ENCODE assay signal across 23 cellular contexts in genomic region chr7:27377988-27378387, GRCh38.
A peak's percentile ranks its signal among the peaks of the same experiment; 100 is the strongest.
DNase-seq lines count a peak whose midpoint lies in the region; ATAC-seq, FAIRE-seq and TF ChIP-seq lines count a peak whose summit lies in the region.
"Had no signal": no experiment of that assay in that cellular context is flagged by ENCODE, and none has a peak within 500 bp of the region (broad histone marks: within the 10 kb centered on the region; RNA-seq: fewer than 3 reads in every experiment).

No MANE protein-coding gene starts in this region.

- H3K4me1 ChIP-seq in DOHH2 (ENCODE audit: control insufficient read depth, low read length) (no peaks in the 10 kb centered on the region), Loucy (ENCODE audit: insufficient read depth, low read length, poor library complexity, severe bottlenecking) (peaks cover 32% of the 10 kb centered on the region)
- H3K4me1 ChIP-seq: lower lobe of right lung had no signal

- H3K4me2 ChIP-seq in DOHH2 (ENCODE audit: low read length) (no peak overlapping the region), Loucy (ENCODE audit: low read depth, low read length, poor library complexity, severe bottlenecking) (no peak overlapping the region)
- H3K4me2 ChIP-seq: KMS-11 had no signal

- no peak for TF ChIP-seq POLR2A in GM18505 (IDR thresholded peaks at IDR 0.05; ENCODE audit: borderline replicate concordance, extremely low read depth, insufficient read depth, insufficient read length)

- no peaks in the 10 kb centered on the region for H3F3A ChIP-seq in DOHH2 (ENCODE audit: control insufficient read depth, insufficient read depth)
- H3F3A ChIP-seq in Loucy (ENCODE audit: low read depth), result no peaks in the 10 kb centered on the region

- no peaks in the 10 kb centered on the region for H3K36me3 Mint-ChIP-seq in osteocyte (ENCODE audit: unreplicated experiment)
- no peaks in the 10 kb centered on the region for H3K36me3 Mint-ChIP-seq in natural killer cell treated with Interleukin-12 subunit alpha and Interleukin-12 subunit beta and Interleukin-15 and Interleukin-18, amount 100 ng/mL, for 72 hours
- H3K36me3 Mint-ChIP-seq: activated naive CD4-positive, alpha-beta T cell treated with anti-CD3 and anti-CD28 coated beads, Interleukin-2, amount 10 ng/mL, durations not matched to agents 7 days and 5 days had no signal

- DNase-seq in bronchial epithelial cell (ENCODE audit: low read depth), result no peak
- DNase-seq in osteocyte (ENCODE audit: extremely low spot score, unreplicated experiment), result no peak
- DNase-seq in NCI-H2171 treated with DMSO at 0.1 percent for 48 hours (lab: John Stamatoyannopoulos, UW), result no peak
- DNase-seq in natural killer cell treated with Interleukin-12 subunit alpha and Interleukin-12 subunit beta and Interleukin-15 and Interleukin-18, amount 100 ng/mL, for 72 hours (ENCODE audit: low spot score), result no peak
- DNase-seq: activated B cell treated with CpG ODN at 0.5 μM for 24 hours; activated naive CD4-positive, alpha-beta T cell treated with anti-CD3 and anti-CD28 coated beads, Interleukin-2, amount 10 ng/mL, durations not matched to agents 7 days and 5 days; DND-41; HFFc6; lower lobe of right lung; NCI-H1694 treated with DMSO at 0.1 percent for 48 hours; NCI-H748 treated with DMSO at 0.1 percent for 48 hours; stimulated activated naive CD4-positive, alpha-beta T cell treated with Interleukin-2 at 50 U/mL for 16 hours; T-helper 9 cell had no signal

- H3K4me1 Mint-ChIP-seq in osteocyte (ENCODE audit: unreplicated experiment), result no peaks in the 10 kb centered on the region
- H3K4me1 Mint-ChIP-seq in natural killer cell treated with Interleukin-12 subunit alpha and Interleukin-12 subunit beta and Interleukin-15 and Interleukin-18, amount 100 ng/mL, for 72 hours (ENCODE audit: low read depth in 2 of 2), result no peaks in the 10 kb centered on the region
- H3K4me1 Mint-ChIP-seq: activated B cell treated with CpG ODN at 0.5 μM for 24 hours; activated naive CD4-positive, alpha-beta T cell treated with anti-CD3 and anti-CD28 coated beads, Interleukin-2, amount 10 ng/mL, durations not matched to agents 7 days and 5 days; B cell had no signal

- FAIRE-seq in bronchial epithelial cell (lab: Jason Lieb, UNC), result peak; percentile 60
- FAIRE-seq: keratinocyte had no signal

- TF ChIP-seq CTCF in DOHH2 (IDR thresholded peaks at IDR 0.05; ENCODE audit: low read depth, low read length, poor library complexity, severe bottlenecking), result peak; percentile 23
- TF ChIP-seq CTCF in Loucy (conservative IDR thresholded peaks at IDR 0.05; ENCODE audit: low read length), result peak; percentile 55
- TF ChIP-seq CTCF in bronchial epithelial cell (IDR thresholded peaks at IDR 0.05; ENCODE audit: insufficient read depth, low read length, severe bottlenecking), result no peak
- TF ChIP-seq CTCF in osteocyte (IDR thresholded peaks at IDR 0.05), result peak; percentile 7

- H3K36me3 ChIP-seq in DOHH2 (ENCODE audit: control insufficient read depth, low read length) (no peaks in the 10 kb centered on the region), Loucy (ENCODE audit: insufficient read depth, low read length) (no peaks in the 10 kb centered on the region), bronchial epithelial cell (ENCODE audit: control insufficient read depth, insufficient read depth, low read length) (no peaks in the 10 kb centered on the region)
- H3K36me3 ChIP-seq: lower lobe of right lung, thoracic aorta had no signal

- H3K9me2 ChIP-seq in DOHH2 (replicated peaks; ENCODE audit: control insufficient read depth, low read length) (no peaks in the 10 kb centered on the region), Loucy (replicated peaks; ENCODE audit: low read depth, low read length) (no peaks in the 10 kb centered on the region)

- H3K27me3 ChIP-seq in DOHH2 (ENCODE audit: control insufficient read depth, low read length) (0 out of 2 replicates have a peak, but pooled peaks cover 18% of the 10 kb centered on the region), Loucy (ENCODE audit: insufficient read depth, low read length, poor library complexity, severe bottlenecking) (no peaks in the 10 kb centered on the region), bronchial epithelial cell (ENCODE audit: control insufficient read depth, insufficient read depth, low read length) (no peaks in the 10 kb centered on the region)

- no peaks in the 10 kb centered on the region for H4K20me1 ChIP-seq in DOHH2 (ENCODE audit: control insufficient read depth, insufficient read depth, low read depth, low read length)
- H4K20me1 ChIP-seq in Loucy (ENCODE audit: insufficient read depth, low read length, poor library complexity, severe bottlenecking), result no peaks in the 10 kb centered on the region

- H3K9ac ChIP-seq in Loucy (ENCODE audit: low read depth, low read length, poor library complexity, severe bottlenecking), result no peak overlapping the region
- H3K9ac ChIP-seq: KMS-11 had no signal

- no peak overlapping the region for H3K27ac ChIP-seq in DOHH2 (ENCODE audit: low read depth, low read length)
- H3K27ac ChIP-seq: KMS-11, lower lobe of right lung, thoracic aorta had no signal

- H3K9me3 Mint-ChIP-seq in osteocyte (ENCODE audit: unreplicated experiment), result no peaks in the 10 kb centered on the region
- H3K9me3 Mint-ChIP-seq in natural killer cell treated with Interleukin-12 subunit alpha and Interleukin-12 subunit beta and Interleukin-15 and Interleukin-18, amount 100 ng/mL, for 72 hours, result no peaks in the 10 kb centered on the region
- H3K9me3 Mint-ChIP-seq: activated B cell treated with CpG ODN at 0.5 μM for 24 hours; activated naive CD4-positive, alpha-beta T cell treated with anti-CD3 and anti-CD28 coated beads, Interleukin-2, amount 10 ng/mL, durations not matched to agents 7 days and 5 days; activated T-helper 1 cell treated with anti-CD3 and anti-CD28 coated beads, Interleukin-12 subunit alpha, Interleukin-12 subunit beta, Interleukin-2, Interleukin-4 antibody, amounts not matched to agents 30 ng/mL and 10 ng/mL and 1 ng/mL, durations not matched to agents 14 hours and 24 hours and 36 hours; HFFc6 had no signal

- no peaks in the 10 kb centered on the region for H3K79me2 ChIP-seq in DOHH2 (ENCODE audit: control insufficient read depth, low read length)
- no peaks in the 10 kb centered on the region for H3K79me2 ChIP-seq in Loucy (ENCODE audit: insufficient read depth, low read length)

- ATAC-seq in natural killer cell treated with Interleukin-12 subunit alpha and Interleukin-12 subunit beta and Interleukin-15 and Interleukin-18, amount 100 ng/mL, for 72 hours, result no peak
- ATAC-seq in GM18505 (IDR thresholded peaks at IDR 0.05; ENCODE audit: unreplicated experiment), result no peak
- ATAC-seq: lower lobe of right lung, Right ventricle myocardium inferior, sciatic nerve had no signal

- no peak overlapping the region for H2AFZ ChIP-seq in Loucy (ENCODE audit: low read length)

- H3K4me3 Mint-ChIP-seq in osteocyte (ENCODE audit: unreplicated experiment), result no peak overlapping the region
- H3K4me3 Mint-ChIP-seq in natural killer cell treated with Interleukin-12 subunit alpha and Interleukin-12 subunit beta and Interleukin-15 and Interleukin-18, amount 100 ng/mL, for 72 hours, result no peak overlapping the region
- H3K4me3 Mint-ChIP-seq: activated B cell treated with CpG ODN at 0.5 μM for 24 hours; activated naive CD4-positive, alpha-beta T cell treated with anti-CD3 and anti-CD28 coated beads, Interleukin-2, amount 10 ng/mL, durations not matched to agents 7 days and 5 days; activated T-helper 1 cell treated with anti-CD3 and anti-CD28 coated beads, Interleukin-12 subunit alpha, Interleukin-12 subunit beta, Interleukin-2, Interleukin-4 antibody, amounts not matched to agents 30 ng/mL and 10 ng/mL and 1 ng/mL, durations not matched to agents 14 hours and 24 hours and 36 hours; B cell; HFFc6 had no signal

- H3K9me3 ChIP-seq in DOHH2 (ENCODE audit: control insufficient read depth, insufficient read depth, low read length) (no peaks in the 10 kb centered on the region), Loucy (ENCODE audit: insufficient read depth, low read depth, low read length) (no peaks in the 10 kb centered on the region)
- H3K9me3 ChIP-seq: lower lobe of right lung, thoracic aorta had no signal

- H3K4me3 ChIP-seq in DOHH2 (ENCODE audit: low read length) (no peak overlapping the region), Loucy (ENCODE audit: low read length, poor library complexity, severe bottlenecking) (no peak overlapping the region), bronchial epithelial cell (ENCODE audit: low read depth, low read length) (no peak overlapping the region)
- H3K4me3 ChIP-seq: lower lobe of right lung, thoracic aorta had no signal

- peaks cover 26% of the 10 kb centered on the region for H3K27me3 Mint-ChIP-seq in osteocyte (ENCODE audit: unreplicated experiment)
- H3K27me3 Mint-ChIP-seq in natural killer cell treated with Interleukin-12 subunit alpha and Interleukin-12 subunit beta and Interleukin-15 and Interleukin-18, amount 100 ng/mL, for 72 hours, result peaks cover 31 to 34% of the 10 kb centered on the region in 2 donors

- no peak overlapping the region for H3K27ac Mint-ChIP-seq in osteocyte (ENCODE audit: unreplicated experiment)
- H3K27ac Mint-ChIP-seq in natural killer cell treated with Interleukin-12 subunit alpha and Interleukin-12 subunit beta and Interleukin-15 and Interleukin-18, amount 100 ng/mL, for 72 hours, result no peak overlapping the region
- H3K27ac Mint-ChIP-seq: activated B cell treated with CpG ODN at 0.5 μM for 24 hours; activated naive CD4-positive, alpha-beta T cell treated with anti-CD3 and anti-CD28 coated beads, Interleukin-2, amount 10 ng/mL, durations not matched to agents 7 days and 5 days; activated T-helper 1 cell treated with anti-CD3 and anti-CD28 coated beads, Interleukin-12 subunit alpha, Interleukin-12 subunit beta, Interleukin-2, Interleukin-4 antibody, amounts not matched to agents 30 ng/mL and 10 ng/mL and 1 ng/mL, durations not matched to agents 14 hours and 24 hours and 36 hours; B cell; HFFc6 had no signal
